In genomic region chr15:56552668-56553067, GRCh38 we compare ENCODE assay signal across 25 cellular contexts.
DNase-seq lines count a peak whose midpoint lies in the region; ATAC-seq, FAIRE-seq and TF ChIP-seq lines count a peak whose summit lies in the region.
"Had no signal": no experiment of that assay in that cellular context is flagged by ENCODE, and none has a peak within 500 bp of the region (broad histone marks: within the 10 kb centered on the region; RNA-seq: fewer than 3 reads in every experiment).

No MANE protein-coding gene starts in this region.

- no peak overlapping the region for H4K8ac ChIP-seq in trophoblast cell (ENCODE audit: low read depth, low read length)

- H3K14ac ChIP-seq in trophoblast cell (ENCODE audit: low read length), result no peak overlapping the region

- ATAC-seq in K562 (no peak), HG03354 (IDR thresholded peaks at IDR 0.05; ENCODE audit: poor library complexity, severe bottlenecking, unreplicated experiment) (no peak)
- no peak for ATAC-seq in activated naive CD8-positive, alpha-beta T cell treated with anti-CD3 and anti-CD28 coated beads, Interleukin-2, amount 50 U/mL, for 24 hours
- ATAC-seq: A549, GM12878 had no signal

- H4K12ac ChIP-seq in trophoblast cell (ENCODE audit: low read depth, low read length), result no peak overlapping the region

- H3K79me1 ChIP-seq in trophoblast cell (ENCODE audit: low read length), result peaks cover 2% of the 10 kb centered on the region

- H3K9me3 Mint-ChIP-seq in activated naive CD8-positive, alpha-beta T cell treated with anti-CD3 and anti-CD28 coated beads, Interleukin-2, amount 50 U/mL, for 24 hours, result peaks cover 32% of the 10 kb centered on the region

- no peaks in the 10 kb centered on the region for H3F3A ChIP-seq in SU-DHL-6 (ENCODE audit: insufficient read depth)

- no peaks in the 10 kb centered on the region for H3K9me2 ChIP-seq in SU-DHL-6 (replicated peaks; ENCODE audit: insufficient read depth, low read length)

- no peak overlapping the region for H3K27ac Mint-ChIP-seq in activated naive CD8-positive, alpha-beta T cell treated with anti-CD3 and anti-CD28 coated beads, Interleukin-2, amount 50 U/mL, for 24 hours
- H3K27ac Mint-ChIP-seq: CD14-positive monocyte; CD4-positive, alpha-beta T cell; CD8-positive, alpha-beta memory T cell had no signal

- peaks cover 8% of the 10 kb centered on the region; the same call in 1 of the 2 replicates for H3K36me3 ChIP-seq in SU-DHL-6 (ENCODE audit: low read length)
- H3K36me3 ChIP-seq in K562 (ENCODE audit: control insufficient read depth, insufficient read depth, low read length), result no peaks in the 10 kb centered on the region
- no peaks in the 10 kb centered on the region for H3K36me3 ChIP-seq in trophoblast cell (ENCODE audit: control insufficient read depth in 1 of 2, insufficient read depth in 2 of 2, low read length in 2 of 2)
- H3K36me3 ChIP-seq: BE2C; BLaER1 treated with 17β-estradiol and CSF1 and Interleukin-3, amounts not matched to agents 10 nM and 100 nM had no signal

- H3K9ac ChIP-seq in SU-DHL-6 (ENCODE audit: low read length) (no peak overlapping the region), K562 (ENCODE audit: insufficient read depth in 1 of 2, low read depth in 2 of 2, low read length in 2 of 2) (no peak overlapping the region), trophoblast cell (ENCODE audit: low read length) (no peak overlapping the region)
- H3K9ac ChIP-seq: BLaER1 treated with 17β-estradiol and CSF1 and Interleukin-3, amounts not matched to agents 10 nM and 100 nM had no signal

- no peak for FAIRE-seq in K562 (lab: Jason Lieb, UNC)
- FAIRE-seq: A549, D721Med, GM12878, H1 had no signal

- H3K36me3 Mint-ChIP-seq in activated naive CD8-positive, alpha-beta T cell treated with anti-CD3 and anti-CD28 coated beads, Interleukin-2, amount 50 U/mL, for 24 hours (ENCODE audit: low read depth), result no peaks in the 10 kb centered on the region
- H3K36me3 Mint-ChIP-seq: CD14-positive monocyte had no signal

- H3K27ac ChIP-seq in SU-DHL-6 (ENCODE audit: low read depth, low read length) (no peak overlapping the region), K562 (ENCODE audit: extremely low read depth, low read depth, low read length) (no peak overlapping the region), trophoblast cell (ENCODE audit: low read depth, low read length) (no peak overlapping the region)
- H3K27ac ChIP-seq: A549; BLaER1 treated with 17β-estradiol and CSF1 and Interleukin-3, amounts not matched to agents 10 nM and 100 nM had no signal

- no TSS peak for BruUV-seq in K562 (replicated peaks; lab: Mats Ljungman, UMichigan)

- 8% methylated on average over 1 of the region's 1 CpG for WGBS in K562 (ENCODE audit: insufficient coverage, low coverage, missing lambda C conversion rate)
- WGBS in trophoblast cell (ENCODE audit: extremely low coverage, insufficient coverage, insufficient read length), result no CpG with 5 or more reads among the region's 1 CpG

- no peaks in the 10 kb centered on the region for H3K4me1 Mint-ChIP-seq in activated naive CD8-positive, alpha-beta T cell treated with anti-CD3 and anti-CD28 coated beads, Interleukin-2, amount 50 U/mL, for 24 hours
- H3K4me1 Mint-ChIP-seq: CD14-positive monocyte; CD8-positive, alpha-beta memory T cell had no signal

- no peak overlapping the region for H2BK5ac ChIP-seq in trophoblast cell (ENCODE audit: low read depth, low read length, poor library complexity)

- H2AFZ ChIP-seq in SU-DHL-6 (ENCODE audit: low read depth, low read length, severe bottlenecking), result peak overlapping the region; percentile 53
- no peak overlapping the region for H2AFZ ChIP-seq in K562 (ENCODE audit: low read depth, low read length)
- H2AFZ ChIP-seq in trophoblast cell (ENCODE audit: insufficient read depth, low read length, poor library complexity), result no peak overlapping the region

- H3K27me3 ChIP-seq in SU-DHL-6 (ENCODE audit: low read length) (no peaks in the 10 kb centered on the region), K562 (ENCODE audit: control insufficient read depth in 2 of 2, insufficient read depth in 2 of 2, low read length in 2 of 2) (no peaks in the 10 kb centered on the region), trophoblast cell (ENCODE audit: insufficient read depth, low read length) (no peaks in the 10 kb centered on the region)
- H3K27me3 ChIP-seq: BE2C; BLaER1 treated with 17β-estradiol and CSF1 and Interleukin-3, amounts not matched to agents 10 nM and 100 nM had no signal

- H3K4me2 ChIP-seq in SU-DHL-6 (ENCODE audit: low read depth, low read length, poor library complexity, severe bottlenecking) (no peak overlapping the region), K562 (ENCODE audit: insufficient read depth, low read length) (no peak overlapping the region), trophoblast cell (ENCODE audit: low read length) (no peak overlapping the region)
- H3K4me2 ChIP-seq: A549; BLaER1 treated with 17β-estradiol and CSF1 and Interleukin-3, amounts not matched to agents 10 nM and 100 nM had no signal

- DNase-seq in OCI-M1 (lab: John Stamatoyannopoulos, UW) (peak; percentile 34), K562 (ENCODE audit: extremely low read depth in 1 of 4, low spot score in 3 of 4) (no peak), trophoblast cell (peak; percentile 27 to 88), GM13976 (ENCODE audit: low spot score) (no peak)
- DNase-seq in activated naive CD8-positive, alpha-beta T cell treated with anti-CD3 and anti-CD28 coated beads, Interleukin-2, amount 50 U/mL, for 24 hours, result no peak
- DNase-seq: 8988T; ACHN; AML-193; BE2C; CD4-positive, alpha-beta T cell; CD8-positive, alpha-beta memory T cell; DMS 273 treated with DMSO at 0.1 percent for 48 hours; DMS79; EL; GDM1; H7; HCEC 1CT had no signal

- H3K4me3 Mint-ChIP-seq in activated naive CD8-positive, alpha-beta T cell treated with anti-CD3 and anti-CD28 coated beads, Interleukin-2, amount 50 U/mL, for 24 hours, result no peak overlapping the region
- H3K4me3 Mint-ChIP-seq: CD14-positive monocyte; CD4-positive, alpha-beta T cell; CD8-positive, alpha-beta memory T cell had no signal

- CTCF ChIA-PET in K562 (lab: Yijun Ruan, JAX; ENCODE audit: low intra/inter-chr PET ratio), result no interaction called here

- H2BK120ac ChIP-seq in trophoblast cell (ENCODE audit: insufficient read depth, low read length, poor library complexity), result no peak overlapping the region

- no peaks in the 10 kb centered on the region for H4K20me1 ChIP-seq in SU-DHL-6 (ENCODE audit: low read depth, low read length)
- H4K20me1 ChIP-seq in K562 (replicated peaks; ENCODE audit: control insufficient read depth, insufficient read depth, low read length), result no peaks in the 10 kb centered on the region
- H4K20me1 ChIP-seq: BLaER1 treated with 17β-estradiol and CSF1 and Interleukin-3, amounts not matched to agents 10 nM and 100 nM had no signal

- TF ChIP-seq CTCF in SU-DHL-6 (IDR thresholded peaks at IDR 0.05; ENCODE audit: insufficient read depth, low read length, poor library complexity, severe bottlenecking) (no peak), K562 (IDR thresholded peaks at IDR 0.05 in 2 of 3, conservative IDR thresholded peaks at IDR 0.05 in 1 of 3; ENCODE audit: insufficient read depth in 2 of 3, low read depth in 1 of 3, low read length in 3 of 3) (no peak), GM13976 (IDR thresholded peaks at IDR 0.05; ENCODE audit: borderline replicate concordance, control extremely low read depth, extremely low read depth, insufficient read depth, missing control alignments) (no peak)

- in situ Hi-C loops in K562 (cut with MboI) (no loop called here), GM13976 (cut with MboI; ENCODE audit: low sequenced_read_pairs, unreplicated experiment) (no loop called here)

- H4K91ac ChIP-seq in trophoblast cell (ENCODE audit: low read depth, low read length), result no peak overlapping the region

- H3K4me3 ChIP-seq in SU-DHL-6 (ENCODE audit: insufficient read depth, low read length, poor library complexity, severe bottlenecking) (no peak overlapping the region), K562 (no peak overlapping the region), trophoblast cell (ENCODE audit: low read depth, low read length) (no peak overlapping the region)
- H3K4me3 ChIP-seq: A549; BLaER1 treated with 17β-estradiol and CSF1 and Interleukin-3, amounts not matched to agents 10 nM and 100 nM; GM12878 had no signal

- peak; percentile 67; the same call in 1 of the 2 replicates for TF ChIP-seq EP300 in K562 (IDR thresholded peaks at IDR 0.05; ENCODE audit: low read length)

- no peaks in the 10 kb centered on the region for H3K4me1 ChIP-seq in K562 (replicated peaks in 1 of 2; ENCODE audit: control insufficient read depth in 2 of 2, insufficient read depth in 2 of 2, low read length in 2 of 2)
- peaks cover 2 to 5% of the 10 kb centered on the region in 2 experiments for H3K4me1 ChIP-seq in trophoblast cell (ENCODE audit: control insufficient read depth in 1 of 2, insufficient read depth in 2 of 2, low read length in 2 of 2)
- H3K4me1 ChIP-seq: A549, BE2C had no signal

- no peak overlapping the region for H3K23ac ChIP-seq in trophoblast cell (ENCODE audit: low read length)

- no peak overlapping the region for H2BK12ac ChIP-seq in trophoblast cell (ENCODE audit: low read length)

- intact Hi-C loops in K562 (cut with micrococcal nuclease), result no loop called here

- TF ChIP-seq RAD21 in K562 (CRISPR knock-in tag; conservative IDR thresholded peaks at IDR 0.05 in 1 of 2, IDR thresholded peaks at IDR 0.05 in 1 of 2), result no peak

- H3K9me1 ChIP-seq in K562 (ENCODE audit: control insufficient read depth, insufficient read depth, low read length), result no peaks in the 10 kb centered on the region

- no peak for TF ChIP-seq POLR2A in K562 (conservative IDR thresholded peaks at IDR 0.05)

- H3K27me3 Mint-ChIP-seq in activated naive CD8-positive, alpha-beta T cell treated with anti-CD3 and anti-CD28 coated beads, Interleukin-2, amount 50 U/mL, for 24 hours, result peaks cover 2% of the 10 kb centered on the region
- H3K27me3 Mint-ChIP-seq: CD4-positive, alpha-beta T cell had no signal

- H3K9me3 ChIP-seq in SU-DHL-6 (ENCODE audit: insufficient read depth, low read length) (peaks cover 14% of the 10 kb centered on the region; the same call in 1 of the 2 replicates), K562 (replicated peaks; ENCODE audit: control insufficient read depth, insufficient read depth, low read depth, low read length) (no peaks in the 10 kb centered on the region), trophoblast cell (ENCODE audit: insufficient read depth, low read depth, low read length) (no peaks in the 10 kb centered on the region)
- H3K9me3 ChIP-seq: A549, BE2C had no signal

- no peak overlapping the region for H3K4ac ChIP-seq in trophoblast cell (ENCODE audit: low read depth, low read length)

- H3K18ac ChIP-seq in trophoblast cell (ENCODE audit: low read length), result no peak overlapping the region

- no peak overlapping the region for H2AK5ac ChIP-seq in trophoblast cell (ENCODE audit: low read length)

- POLR2A ChIA-PET in K562 (lab: Yijun Ruan, JAX), result no interaction called here

- H3K79me2 ChIP-seq in SU-DHL-6 (ENCODE audit: insufficient read depth, low read length), result no peaks in the 10 kb centered on the region
- H3K79me2 ChIP-seq in K562 (ENCODE audit: control insufficient read depth, insufficient read depth, low read length), result no peaks in the 10 kb centered on the region
- H3K79me2 ChIP-seq in trophoblast cell (ENCODE audit: control insufficient read depth, insufficient read depth, low read length, poor library complexity), result no peaks in the 10 kb centered on the region

Comparison
In these comparisons a context has a peak if more than half of its experiments do, and no peak if none do; other contexts are left out.
1. DNase-seq: peak in OCI-M1 (single experiment) and trophoblast cell (2 of 2); none in K562 (0 of 4), GM13976 (single experiment) and activated naive CD8-positive, alpha-beta T cell treated with anti-CD3 and anti-CD28 coated beads, Interleukin-2, amount 50 U/mL, for 24 hours (single experiment).